Comparison of ENCODE assay signal across 6 cellular contexts in genomic region chr3:178807694-178808093, GRCh38.
"Had no signal": no experiment of that assay in that cellular context is flagged by ENCODE, and none has a peak within 500 bp of the region (broad histone marks: within the 10 kb centered on the region; RNA-seq: fewer than 3 reads in every experiment).

No MANE protein-coding gene starts in this region.

- H3K4me3 Mint-ChIP-seq: IgD-negative memory B cell had no signal

- H3K27me3 Mint-ChIP-seq: IgD-negative memory B cell had no signal

- H3K9me3 Mint-ChIP-seq: IgD-negative memory B cell had no signal

- ATAC-seq: HepG2, K562 had no signal

- H3K4me1 Mint-ChIP-seq: IgD-negative memory B cell had no signal

- DNase-seq: IMR-90, KBM-7, KG1 had no signal

- H3K36me3 Mint-ChIP-seq: IgD-negative memory B cell had no signal
